In the genomic region with DNA sequence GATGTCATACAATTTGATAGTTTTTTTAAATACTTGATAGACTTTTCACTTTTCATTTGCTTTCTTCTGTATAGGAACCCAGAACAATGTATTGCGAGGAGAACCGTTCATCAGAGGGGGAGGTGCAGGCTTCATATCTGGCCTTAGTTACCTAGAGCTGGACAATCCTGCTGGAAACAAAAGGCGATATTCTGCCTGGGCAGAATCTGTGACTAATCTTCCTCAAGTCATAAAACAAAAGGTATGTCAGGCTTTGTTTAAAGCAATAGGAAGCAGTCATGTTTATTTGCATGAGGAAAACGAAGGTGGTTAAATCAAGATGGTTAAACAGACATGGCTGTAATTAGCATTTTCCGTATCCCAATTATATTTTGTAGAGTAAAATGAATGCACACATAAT, we compare ENCODE assay signal across 15 cellular contexts. TPM values are rescaled to one million over a fixed set of nuclear protein-coding genes. Genes with fewer than 3 reads are reported as not detected.
A peak's percentile ranks its signal among the peaks of the same experiment; 100 is the strongest.
DNase-seq lines count a peak whose midpoint lies in the region; ATAC-seq, FAIRE-seq and TF ChIP-seq lines count a peak whose summit lies in the region.
"Had no signal": no experiment of that assay in that cellular context is flagged by ENCODE, and none has a peak within 500 bp of the region (broad histone marks: within the 10 kb centered on the region; RNA-seq: fewer than 3 reads in every experiment).

No MANE protein-coding gene starts in this region.

- ATAC-seq in K562: no peak
- ATAC-seq in GM21723 (IDR thresholded peaks at IDR 0.05; ENCODE audit: unreplicated experiment): no peak
- no peak for ATAC-seq in HG02623 (IDR thresholded peaks at IDR 0.05; ENCODE audit: unreplicated experiment)

- H3K4me3 ChIP-seq in K562 (no peak overlapping the region), lower leg skin (ENCODE audit: low read depth, poor library complexity, severe bottlenecking) (no peak overlapping the region), prostate gland (no peak overlapping the region)
- H3K4me3 ChIP-seq: BLaER1 treated with 17β-estradiol and CSF1 and Interleukin-3, amounts not matched to agents 10 nM and 100 nM had no signal

- H3K36me3 ChIP-seq in K562 (ENCODE audit: control insufficient read depth, insufficient read depth, low read length): no peaks in the 10 kb centered on the region
- no peaks in the 10 kb centered on the region for H3K36me3 ChIP-seq in prostate gland
- H3K36me3 ChIP-seq: BLaER1 treated with 17β-estradiol and CSF1 and Interleukin-3, amounts not matched to agents 10 nM and 100 nM had no signal

- no peak for TF ChIP-seq RAD21 in K562 (CRISPR knock-in tag; conservative IDR thresholded peaks at IDR 0.05 in 1 of 2, IDR thresholded peaks at IDR 0.05 in 1 of 2)

- no peak for TF ChIP-seq CTCF in K562 (IDR thresholded peaks at IDR 0.05 in 2 of 3, conservative IDR thresholded peaks at IDR 0.05 in 1 of 3; ENCODE audit: insufficient read depth in 2 of 3, low read depth in 1 of 3, low read length in 3 of 3)
- TF ChIP-seq CTCF in lower leg skin (IDR thresholded peaks at IDR 0.05): no peak
- no peak for TF ChIP-seq CTCF in prostate gland (IDR thresholded peaks at IDR 0.05)

- CTCF ChIA-PET in K562 (lab: Yijun Ruan, JAX; ENCODE audit: low intra/inter-chr PET ratio): no interaction called here

- POLR2A ChIA-PET in K562 (lab: Yijun Ruan, JAX): no interaction called here

- no peak overlapping the region for H3K4me2 ChIP-seq in K562 (ENCODE audit: insufficient read depth, low read length)
- H3K4me2 ChIP-seq: BLaER1 treated with 17β-estradiol and CSF1 and Interleukin-3, amounts not matched to agents 10 nM and 100 nM had no signal

- in situ Hi-C loops in K562 (cut with MboI): no loop called here

- no peak for TF ChIP-seq EP300 in K562 (IDR thresholded peaks at IDR 0.05; ENCODE audit: low read length)

- DNase-seq in NCI-H526 treated with DMSO at 0.1 percent for 48 hours (lab: John Stamatoyannopoulos, UW): peak; percentile 6
- no peak for DNase-seq in NCI-H526 (lab: John Stamatoyannopoulos, UW)
- DNase-seq in K562 (ENCODE audit: extremely low read depth in 1 of 4, low spot score in 3 of 4): no peak
- peak; percentile 10 for DNase-seq in epithelial cell of prostate (ENCODE audit: low read depth, low spot score)
- no peak for DNase-seq in lower leg skin (ENCODE audit: low spot score in 2 of 2)
- DNase-seq in prostate gland (ENCODE audit: low spot score): no peak
- DNase-seq: CD4-positive, CD25-positive, alpha-beta regulatory T cell; DMS53; GF-D8; HCEC 1CT; HFFc6 had no signal

- H3K9me1 ChIP-seq in K562 (ENCODE audit: control insufficient read depth, insufficient read depth, low read length): no peaks in the 10 kb centered on the region

- no TSS peak for BruUV-seq in K562 (replicated peaks; lab: Mats Ljungman, UMichigan)

- H3K9me3 ChIP-seq in K562 (replicated peaks; ENCODE audit: control insufficient read depth, insufficient read depth, low read depth, low read length) (no peaks in the 10 kb centered on the region), prostate gland (no peaks in the 10 kb centered on the region)

- TF ChIP-seq POLR2A in K562 (conservative IDR thresholded peaks at IDR 0.05) (no peak), lower leg skin (IDR thresholded peaks at IDR 0.05) (no peak), prostate gland (IDR thresholded peaks at IDR 0.05) (no peak)

- WGBS in K562 (ENCODE audit: insufficient coverage, low coverage, missing lambda C conversion rate): 3% methylated on average over 5 of the region's 5 CpGs
- WGBS in lower leg skin, 2 donors: 65 to 72% methylated on average over 5 of the region's 5 CpGs
- WGBS in prostate gland: 58% methylated on average over 5 of the region's 5 CpGs

- FAIRE-seq in K562 (lab: Jason Lieb, UNC): peak; percentile 26

- no peaks in the 10 kb centered on the region for H4K20me1 ChIP-seq in K562 (replicated peaks; ENCODE audit: control insufficient read depth, insufficient read depth, low read length)
- H4K20me1 ChIP-seq: BLaER1 treated with 17β-estradiol and CSF1 and Interleukin-3, amounts not matched to agents 10 nM and 100 nM had no signal

- intact Hi-C loops in K562 (cut with micrococcal nuclease) (no loop called here), lower leg skin (cut with DNase I; ENCODE audit: low total_unique reads) (no loop called here), prostate gland (cut with DNase I) (no loop called here)

- H3K9ac ChIP-seq in K562 (ENCODE audit: insufficient read depth in 1 of 2, low read depth in 2 of 2, low read length in 2 of 2): no peak overlapping the region
- H3K9ac ChIP-seq: BLaER1 treated with 17β-estradiol and CSF1 and Interleukin-3, amounts not matched to agents 10 nM and 100 nM had no signal

- no peaks in the 10 kb centered on the region for H3K27me3 ChIP-seq in K562 (ENCODE audit: control insufficient read depth in 2 of 2, insufficient read depth in 2 of 2, low read length in 2 of 2)
- no peaks in the 10 kb centered on the region for H3K27me3 ChIP-seq in prostate gland (replicated peaks; ENCODE audit: insufficient read depth)
- H3K27me3 ChIP-seq: BLaER1 treated with 17β-estradiol and CSF1 and Interleukin-3, amounts not matched to agents 10 nM and 100 nM had no signal

- H3K79me2 ChIP-seq in K562 (ENCODE audit: control insufficient read depth, insufficient read depth, low read length): no peaks in the 10 kb centered on the region

- H3K4me1 ChIP-seq in K562 (replicated peaks in 1 of 2; ENCODE audit: control insufficient read depth in 2 of 2, insufficient read depth in 2 of 2, low read length in 2 of 2): no peaks in the 10 kb centered on the region
- H3K4me1 ChIP-seq in prostate gland (replicated peaks): no peaks in the 10 kb centered on the region

- no peak overlapping the region for H2AFZ ChIP-seq in K562 (ENCODE audit: low read depth, low read length)

- no peak overlapping the region for H3K27ac ChIP-seq in K562 (ENCODE audit: extremely low read depth, low read depth, low read length)
- H3K27ac ChIP-seq in epithelial cell of prostate: no peak overlapping the region
- no peak overlapping the region for H3K27ac ChIP-seq in prostate gland
- H3K27ac ChIP-seq: 22Rv1; BLaER1 treated with 17β-estradiol and CSF1 and Interleukin-3, amounts not matched to agents 10 nM and 100 nM had no signal

TF ChIP-seq in K562, 482 proteins besides CTCF, POLR2A, EP300 and RAD21 (continues in another document):
- TF ChIP-seq E2F3 (CRISPR knock-in tag; IDR thresholded peaks at IDR 0.05): no peak
- TF ChIP-seq, protein P1, sequence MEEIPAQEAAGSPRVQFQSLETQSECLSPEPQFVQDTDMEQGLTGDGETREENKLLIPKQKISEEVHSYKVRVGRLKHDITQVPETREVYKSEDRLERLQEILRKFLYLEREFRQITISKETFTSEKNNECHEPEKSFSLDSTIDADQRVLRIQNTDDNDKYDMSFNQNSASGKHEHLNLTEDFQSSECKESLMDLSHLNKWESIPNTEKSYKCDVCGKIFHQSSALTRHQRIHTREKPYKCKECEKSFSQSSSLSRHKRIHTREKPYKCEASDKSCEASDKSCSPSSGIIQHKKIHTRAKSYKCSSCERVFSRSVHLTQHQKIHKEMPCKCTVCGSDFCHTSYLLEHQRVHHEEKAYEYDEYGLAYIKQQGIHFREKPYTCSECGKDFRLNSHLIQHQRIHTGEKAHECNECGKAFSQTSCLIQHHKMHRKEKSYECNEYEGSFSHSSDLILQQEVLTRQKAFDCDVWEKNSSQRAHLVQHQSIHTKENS (CRISPR knock-in tag; IDR thresholded peaks at IDR 0.05): no peak
- TF ChIP-seq, protein P2, sequence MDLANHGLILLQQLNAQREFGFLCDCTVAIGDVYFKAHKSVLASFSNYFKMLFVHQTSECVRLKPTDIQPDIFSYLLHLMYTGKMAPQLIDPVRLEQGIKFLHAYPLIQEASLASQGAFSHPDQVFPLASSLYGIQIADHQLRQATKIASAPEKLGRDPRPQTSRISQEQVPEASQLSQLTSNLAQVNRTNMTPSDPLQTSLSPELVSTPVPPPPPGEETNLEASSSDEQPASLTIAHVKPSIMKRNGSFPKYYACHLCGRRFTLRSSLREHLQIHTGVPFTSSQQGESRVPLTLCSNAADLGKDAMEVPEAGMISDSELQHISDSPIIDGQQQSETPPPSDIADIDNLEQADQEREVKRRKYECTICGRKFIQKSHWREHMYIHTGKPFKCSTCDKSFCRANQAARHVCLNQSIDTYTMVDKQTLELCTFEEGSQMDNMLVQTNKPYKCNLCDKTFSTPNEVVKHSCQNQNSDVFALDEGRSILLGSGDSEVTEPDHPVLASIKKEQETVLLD (IDR thresholded peaks at IDR 0.05): no peak

RNA-seq across cellular contexts. Expression of a gene that starts 46.0 kb away (rescaled TPM):
- not detected in 2 replicates for total RNA-seq in K562 (2011; cell fraction: chromatin; rRNA removed; ENCODE audit: low replicate concordance)
- total RNA-seq in K562 (2011; cell fraction: nucleolus; rRNA removed): not detected in 2 replicates
- total RNA-seq in K562 (2011; cell fraction: nucleoplasm; rRNA removed): not detected in 2 replicates
- total RNA-seq in K562 (2014; rRNA removed) (not detected in 2 replicates), K562 (2014; rRNA removed; fragmentation: Illumina TruSeq; extraction: Trizol) (not detected in 2 replicates), K562 (2015; rRNA removed; fragmentation: Illumina TruSeq; extraction: Trizol) (not detected in 2 replicates), K562 (2021) (0.82 and 1.5 TPM in 2 replicates), lower leg skin (10 to 100 TPM in 2 of 4 donors, 1 to 10 TPM in 2; 7.8 to 47.7 (median 15.2) TPM), prostate gland (100 to 1,000 TPM in 1 of 2 donors, 10 to 100 TPM in 1; 68.2 to 147 TPM)
- polyA plus RNA-seq in K562 (2011; rRNA removed) (not detected in 2 replicates), K562 (2014; fragmentation: Illumina TruSeq; extraction: Trizol) (not detected in 2 replicates), K562 (2014; fragmentation: Nextera tagmentation; extraction: Ambion mirVana) (not detected), K562 (2014; rRNA removed) (not detected in 2 replicates)
- polyA plus RNA-seq in K562 (2011; cell fraction: cytosol; rRNA removed): not detected in 2 replicates
- polyA plus RNA-seq in K562 (2011; cell fraction: nucleus; rRNA removed): not detected in 2 replicates
- not detected in 2 replicates for polyA plus RNA-seq in K562 (2012)
- polyA minus RNA-seq in K562 (2011; rRNA and poly(A)+ RNA removed): not detected in 2 replicates
- not detected in 2 replicates for polyA minus RNA-seq in K562 (2011; cell fraction: cytosol; rRNA and poly(A)+ RNA removed)
- not detected in 2 replicates for polyA minus RNA-seq in K562 (2011; cell fraction: nucleus; rRNA and poly(A)+ RNA removed)
- total RNA-seq: CD4-positive, CD25-positive, alpha-beta regulatory T cell had no signal
- polyA plus RNA-seq: CD4-positive, CD25-positive, alpha-beta regulatory T cell had no signal

Comparison
In these comparisons a context has a peak if more than half of its experiments do, and no peak if none do; other contexts are left out.
1. DNase-seq: peak in NCI-H526 treated with DMSO at 0.1 percent for 48 hours (single experiment) and epithelial cell of prostate (single experiment); none in NCI-H526 (0 of 2), K562 (0 of 4), lower leg skin (0 of 2) and prostate gland (single experiment).